In genomic region chr5:95615164-95615467, GRCh38 we compare ENCODE assay signal across 16 cellular contexts. TPM values are rescaled to one million over a fixed set of nuclear protein-coding genes. Genes with fewer than 3 reads are reported as not detected.
DNase-seq lines count a peak whose midpoint lies in the region; ATAC-seq, FAIRE-seq and TF ChIP-seq lines count a peak whose summit lies in the region.
"Had no signal": no experiment of that assay in that cellular context is flagged by ENCODE, and none has a peak within 500 bp of the region (broad histone marks: within the 10 kb centered on the region; RNA-seq: fewer than 3 reads in every experiment).

No MANE protein-coding gene starts in this region.

- H3K4me3 ChIP-seq in uterus: no peak overlapping the region
- H3K4me3 ChIP-seq: lung had no signal

- no peak for TF ChIP-seq CTCF in uterus (IDR thresholded peaks at IDR 0.05)

- TF ChIP-seq POLR2A in GM12892 (IDR thresholded peaks at IDR 0.05; ENCODE audit: low read depth, low read length): no peak
- TF ChIP-seq POLR2A in uterus (IDR thresholded peaks at IDR 0.05): no peak

- H3K4me1 ChIP-seq in uterus: peaks cover 0 to 3% of the 10 kb centered on the region in 2 donors
- H3K4me1 ChIP-seq: BE2C had no signal

- H3K9me3 ChIP-seq in uterus: no peaks in the 10 kb centered on the region
- H3K9me3 ChIP-seq: BE2C had no signal

- DNase-seq in GM12892 (ENCODE audit: insufficient read length) (no peak), amniotic epithelial cell (ENCODE audit: low read depth) (peak; percentile 21), T-helper 9 cell (no peak), KBM-7 (no peak), AG20443 (ENCODE audit: low spot score) (no peak), uterus (no peak)
- DNase-seq: activated T-cell treated with anti-CD3 and anti-CD28 coated beads, Interleukin-2, amount 50 U/mL, for 1 hour; amygdala; BE2C had no signal

- no peaks in the 10 kb centered on the region for H3K27me3 ChIP-seq in uterus
- H3K27me3 ChIP-seq: BE2C had no signal

- intact Hi-C loops in uterus (cut with DNase I; ENCODE audit: low total_unique reads): no loop called here

- no peak overlapping the region for H3K27ac ChIP-seq in uterus
- H3K27ac ChIP-seq: HL-60 had no signal

- no peaks in the 10 kb centered on the region for H3K36me3 ChIP-seq in uterus
- H3K36me3 ChIP-seq: BE2C had no signal

- in situ Hi-C loops in KBM-7 (cut with MboI; ENCODE audit: low pct_unique_long_range_greater_than_20kb, low sequenced_read_pairs): no loop called here

- FAIRE-seq in GM12892 (lab: Jason Lieb, UNC): peak; percentile 62
- FAIRE-seq: H54 had no signal

- ATAC-seq in GM19395 (IDR thresholded peaks at IDR 0.05; ENCODE audit: unreplicated experiment) (peak; percentile 55), HG02973 (IDR thresholded peaks at IDR 0.05; ENCODE audit: unreplicated experiment) (peak; percentile 46)
- ATAC-seq: sciatic nerve had no signal

RNA-seq across cellular contexts. Expression of gene GPR150, which starts 4.8 kb away (rescaled TPM):
- 0.32 TPM for polyA plus RNA-seq in GM12892 (2012; ENCODE audit: missing spikeins)
- total RNA-seq in uterus: not detected
- total RNA-seq: neural crest cell had no signal

RNA-seq across cellular contexts. Expression of gene RFESD, which starts 31.5 kb away (rescaled TPM):
- 6.6 TPM for polyA plus RNA-seq in GM12892 (2012; ENCODE audit: missing spikeins)
- 1 to 10 TPM in 2 of 4 donors, under 1 TPM in 1, not detected in 1; under 0.01 to 2.8 (median 2.2) TPM for total RNA-seq in uterus
